9 cellular contexts compared by ENCODE assay signal in genomic region chr3:36700537-36701248, GRCh38.
A peak's percentile ranks its signal among the peaks of the same experiment; 100 is the strongest.
DNase-seq lines count a peak whose midpoint lies in the region; ATAC-seq lines count a peak whose summit lies in the region.
"Had no signal": no experiment of that assay in that cellular context is flagged by ENCODE, and none has a peak within 500 bp of the region (broad histone marks: within the 10 kb centered on the region; RNA-seq: fewer than 3 reads in every experiment).

No MANE protein-coding gene starts in this region.

- no peaks in the 10 kb centered on the region for H3K27me3 Mint-ChIP-seq in activated T-cell treated with anti-CD3 and anti-CD28 coated beads, Interleukin-2, amount 50 U/mL, for 72 hours (ENCODE audit: low read depth)
- H3K27me3 Mint-ChIP-seq: activated naive CD4-positive, alpha-beta T cell treated with anti-CD3 and anti-CD28 coated beads, Interleukin-2, amount 50 U/mL, for 24 hours had no signal

- H3K4me1 Mint-ChIP-seq in activated T-cell treated with anti-CD3 and anti-CD28 coated beads, Interleukin-2, amount 50 U/mL, for 72 hours (ENCODE audit: low read depth): no peaks in the 10 kb centered on the region
- H3K4me1 Mint-ChIP-seq: activated naive CD4-positive, alpha-beta T cell treated with anti-CD3 and anti-CD28 coated beads, Interleukin-2, amount 50 U/mL, for 24 hours had no signal

- no peaks in the 10 kb centered on the region for H3K9me3 Mint-ChIP-seq in activated T-cell treated with anti-CD3 and anti-CD28 coated beads, Interleukin-2, amount 50 U/mL, for 72 hours
- H3K9me3 Mint-ChIP-seq: activated naive CD4-positive, alpha-beta T cell treated with anti-CD3 and anti-CD28 coated beads, Interleukin-2, amount 50 U/mL, for 24 hours had no signal

- no peaks in the 10 kb centered on the region for H3K36me3 Mint-ChIP-seq in activated T-cell treated with anti-CD3 and anti-CD28 coated beads, Interleukin-2, amount 50 U/mL, for 72 hours (ENCODE audit: insufficient read depth in 2 of 2)
- H3K36me3 Mint-ChIP-seq: activated naive CD4-positive, alpha-beta T cell treated with anti-CD3 and anti-CD28 coated beads, Interleukin-2, amount 50 U/mL, for 24 hours had no signal

- peak; percentile 88 for ATAC-seq in GM21423 (IDR thresholded peaks at IDR 0.05; ENCODE audit: unreplicated experiment)
- peak; percentile 86 for ATAC-seq in HG03571 (IDR thresholded peaks at IDR 0.05; ENCODE audit: unreplicated experiment)
- peak; percentile 81 to 85 for ATAC-seq in activated T-cell treated with anti-CD3 and anti-CD28 coated beads, Interleukin-2, amount 50 U/mL, for 72 hours (replicated peaks in 1 of 2)

- intact Hi-C loops in posterior cingulate gyrus (cut with DNase I): loop anchor here (1.0 kb wide), 1 partner anchor 734 kb away; no protein-coding TSS in a partner anchor

- H3K27ac Mint-ChIP-seq in activated T-cell treated with anti-CD3 and anti-CD28 coated beads, Interleukin-2, amount 50 U/mL, for 72 hours: no peak overlapping the region
- H3K27ac Mint-ChIP-seq: activated naive CD4-positive, alpha-beta T cell treated with anti-CD3 and anti-CD28 coated beads, Interleukin-2, amount 50 U/mL, for 24 hours had no signal

- DNase-seq in ELF-1 (ENCODE audit: low read depth, low spot score) (peak; percentile 74), NCI-H748 treated with DMSO at 0.1 percent for 48 hours (lab: John Stamatoyannopoulos, UW) (peak; percentile 7), globus pallidus (ENCODE audit: low spot score) (peak; percentile 53), posterior cingulate gyrus (peak; percentile 44 to 95 (median 66)), cerebellar nuclear complex (lab: John Stamatoyannopoulos, UW) (no peak)
- DNase-seq in activated T-cell treated with anti-CD3 and anti-CD28 coated beads, Interleukin-2, amount 50 U/mL, for 72 hours: peak; percentile 54 to 61

- no peak overlapping the region for H3K4me3 Mint-ChIP-seq in activated T-cell treated with anti-CD3 and anti-CD28 coated beads, Interleukin-2, amount 50 U/mL, for 72 hours
- H3K4me3 Mint-ChIP-seq: activated naive CD4-positive, alpha-beta T cell treated with anti-CD3 and anti-CD28 coated beads, Interleukin-2, amount 50 U/mL, for 24 hours had no signal

Comparison
In these comparisons a context has a peak if more than half of its experiments do, and no peak if none do; other contexts are left out.
1. DNase-seq: peak in ELF-1 (single experiment), NCI-H748 treated with DMSO at 0.1 percent for 48 hours (single experiment), activated T-cell treated with anti-CD3 and anti-CD28 coated beads, Interleukin-2, amount 50 U/mL, for 72 hours (2 of 2), globus pallidus (single experiment) and posterior cingulate gyrus (10 of 10); none in cerebellar nuclear complex (0 of 2).
2. Peak in every context shown above with its lines, with median percentiles within 50 percentile points of each other: ATAC-seq.